In the genomic region with DNA sequence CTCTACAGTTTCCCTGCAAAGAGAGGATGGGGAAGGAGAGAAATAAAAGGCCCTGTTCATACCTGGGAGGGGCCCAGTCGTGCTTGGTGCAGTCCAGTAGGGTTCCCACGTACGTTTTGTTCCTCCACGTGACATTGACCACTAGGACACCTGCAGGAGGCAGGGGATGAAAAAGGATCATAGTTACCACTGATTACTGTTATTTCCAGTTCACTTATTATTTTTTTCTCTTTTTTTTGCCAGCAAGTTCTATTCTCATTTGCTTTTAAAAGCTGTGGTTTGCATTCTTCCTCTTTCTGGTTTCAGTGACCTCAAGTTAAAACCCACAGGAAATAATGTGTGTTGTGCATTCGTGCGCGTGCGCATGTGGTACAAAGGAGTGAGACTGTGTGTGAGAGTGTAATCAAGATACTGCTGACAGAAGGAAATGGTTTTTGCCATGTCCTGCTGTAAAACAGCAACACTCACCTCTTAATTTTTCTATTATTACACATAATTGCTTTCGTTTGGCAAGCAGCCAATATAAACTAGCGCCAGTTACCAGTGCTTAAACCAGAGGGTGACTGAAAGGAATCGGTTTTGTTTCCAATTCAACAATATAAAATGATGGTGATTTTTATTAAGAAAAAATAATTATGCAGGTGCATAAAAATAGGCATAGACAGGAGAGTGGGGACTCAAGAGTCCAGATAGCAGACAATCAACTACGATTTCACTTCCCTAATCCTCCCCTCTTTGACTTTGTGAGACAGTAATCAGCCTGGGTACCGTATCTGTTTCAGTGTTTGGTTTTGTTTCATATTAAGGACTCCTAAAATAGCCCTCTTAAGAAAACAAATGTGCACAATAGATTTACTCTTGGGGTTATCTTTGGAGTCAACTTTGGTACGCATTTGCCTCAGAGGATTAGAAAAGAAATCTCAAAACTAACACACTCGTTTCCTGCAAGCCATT, we compare ENCODE assay signal across 8 cellular contexts.
A peak's percentile ranks its signal among the peaks of the same experiment; 100 is the strongest.
DNase-seq lines count a peak whose midpoint lies in the region; ATAC-seq lines count a peak whose summit lies in the region.

No MANE protein-coding gene starts in this region.

- peak; percentile 35 for DNase-seq in NCI-H226
- DNase-seq in activated CD4-positive, alpha-beta T cell treated with anti-CD3 and anti-CD28 coated beads for 4 hours: peak; percentile 22 to 44
- DNase-seq in mesenchymal stem cell: peak; percentile 94
- DNase-seq in stimulated activated CD8-positive, alpha-beta memory T cell treated with anti-CD3 and anti-CD28 coated beads, Interleukin-7, amount 100 ng/mL, for 24 hours (ENCODE audit: low read depth): peak; percentile 40

- H3K4me3 Mint-ChIP-seq in dendritic cell treated with granulocyte-macrophage colony-stimulating factor and Interleukin-4, amounts not matched to agents 40 ng/mL and 50 ng/mL, for 4 days: peak overlapping the region; percentile 20

- no peaks in the 10 kb centered on the region for H3K36me3 ChIP-seq in ACC112 (ENCODE audit: insufficient read depth, low read length)
- H3K36me3 ChIP-seq in mesenchymal stem cell (ENCODE audit: control insufficient read depth in 1 of 2, insufficient read depth in 2 of 2, low read depth in 1 of 2, low read length in 2 of 2): peaks cover 6 to 25% of the 10 kb centered on the region in 2 experiments

- no peak overlapping the region for H2BK15ac ChIP-seq in mesenchymal stem cell (ENCODE audit: low read depth, poor library complexity, severe bottlenecking)

- no peak overlapping the region for H4K8ac ChIP-seq in mesenchymal stem cell (ENCODE audit: low read length)

- H3K4me3 ChIP-seq in ACC112 (ENCODE audit: low read depth, low read length) (peak overlapping the region; percentile 85), mesenchymal stem cell (ENCODE audit: insufficient read depth in 1 of 2, low read depth in 1 of 2, low read length in 2 of 2) (peak overlapping the region in 1 of 2 experiments; percentile 40)

- H3K27me3 Mint-ChIP-seq in dendritic cell treated with granulocyte-macrophage colony-stimulating factor and Interleukin-4, amounts not matched to agents 40 ng/mL and 50 ng/mL, for 4 days: peaks cover 69% of the 10 kb centered on the region

- ATAC-seq in GM18907 (IDR thresholded peaks at IDR 0.05; ENCODE audit: unreplicated experiment): peak; percentile 86
- ATAC-seq in HG03108 (IDR thresholded peaks at IDR 0.05; ENCODE audit: unreplicated experiment): peak; percentile 73

- H3K9me3 ChIP-seq in mesenchymal stem cell (ENCODE audit: control insufficient read depth, low read length): no peaks in the 10 kb centered on the region

- H3K23ac ChIP-seq in mesenchymal stem cell (ENCODE audit: low read length in 2 of 2): no peak overlapping the region

- H3K4me2 ChIP-seq in mesenchymal stem cell (ENCODE audit: low read length, poor library complexity, severe bottlenecking): no peak overlapping the region

- H2BK12ac ChIP-seq in mesenchymal stem cell (ENCODE audit: low read length in 2 of 2): no peak overlapping the region

- intact Hi-C loops in dendritic cell treated with granulocyte-macrophage colony-stimulating factor and Interleukin-4, amounts not matched to agents 40 ng/mL and 50 ng/mL, for 4 days (cut with micrococcal nuclease): loop anchor here (2.0 kb wide), 1 partner anchor 99 kb away; no protein-coding TSS in a partner anchor

- H2AFZ ChIP-seq in ACC112 (ENCODE audit: low read length, unreplicated experiment): peak overlapping the region; percentile 39
- H2AFZ ChIP-seq in mesenchymal stem cell (ENCODE audit: low read depth, low read length): no peak overlapping the region

- peak overlapping the region in 1 of 2 experiments; percentile 19 for H3K4ac ChIP-seq in mesenchymal stem cell (ENCODE audit: low read depth in 1 of 2, low read length in 2 of 2)

- no peak overlapping the region for H3K27ac Mint-ChIP-seq in dendritic cell treated with granulocyte-macrophage colony-stimulating factor and Interleukin-4, amounts not matched to agents 40 ng/mL and 50 ng/mL, for 4 days

- H4K91ac ChIP-seq in mesenchymal stem cell (ENCODE audit: low read length): no peak overlapping the region

- peaks cover 38% of the 10 kb centered on the region for H3K4me1 Mint-ChIP-seq in dendritic cell treated with granulocyte-macrophage colony-stimulating factor and Interleukin-4, amounts not matched to agents 40 ng/mL and 50 ng/mL, for 4 days (ENCODE audit: low read depth)

- H3K9ac ChIP-seq in mesenchymal stem cell (ENCODE audit: low read length): peak overlapping the region; percentile 81

- peak overlapping the region in 1 of 2 experiments; percentile 92 for H3K18ac ChIP-seq in mesenchymal stem cell (ENCODE audit: low read depth in 1 of 2, low read length in 2 of 2)

- peaks cover 28% of the 10 kb centered on the region for H3K4me1 ChIP-seq in ACC112 (ENCODE audit: control insufficient read depth, insufficient read depth, low read length, unreplicated experiment)
- peaks cover 35% of the 10 kb centered on the region for H3K4me1 ChIP-seq in mesenchymal stem cell (ENCODE audit: control insufficient read depth, insufficient read depth, low read depth, low read length)

- H2BK5ac ChIP-seq in mesenchymal stem cell (ENCODE audit: low read depth, low read length, poor library complexity, severe bottlenecking): no peak overlapping the region

- WGBS in mesenchymal stem cell: 28% methylated on average over 6 of the region's 15 CpGs

- H3K9me3 Mint-ChIP-seq in dendritic cell treated with granulocyte-macrophage colony-stimulating factor and Interleukin-4, amounts not matched to agents 40 ng/mL and 50 ng/mL, for 4 days: no peaks in the 10 kb centered on the region

- no peak overlapping the region for H3K14ac ChIP-seq in mesenchymal stem cell (ENCODE audit: low read length in 2 of 2)

- no peaks in the 10 kb centered on the region for H3K27me3 ChIP-seq in ACC112 (ENCODE audit: insufficient read depth, low read length)
- no peaks in the 10 kb centered on the region for H3K27me3 ChIP-seq in mesenchymal stem cell (ENCODE audit: control insufficient read depth in 1 of 2, insufficient read depth in 1 of 2, low read length in 2 of 2)

- H3K79me1 ChIP-seq in mesenchymal stem cell (replicated peaks; ENCODE audit: low read length, poor library complexity, severe bottlenecking): peaks cover 19% of the 10 kb centered on the region

- H2AK5ac ChIP-seq in mesenchymal stem cell (ENCODE audit: low read length, severe bottlenecking): peak overlapping the region; percentile 47

- H3K79me2 ChIP-seq in ACC112 (ENCODE audit: control insufficient read depth, insufficient read depth, low read length, unreplicated experiment): peaks cover 6% of the 10 kb centered on the region

- H2BK120ac ChIP-seq in mesenchymal stem cell (ENCODE audit: low read depth, low read length): no peak overlapping the region

- H3K27ac ChIP-seq in ACC112 (ENCODE audit: low read depth, low read length) (peak overlapping the region; percentile 54), mesenchymal stem cell (ENCODE audit: low read length, poor library complexity, severe bottlenecking) (peak overlapping the region; percentile 82)

- no peaks in the 10 kb centered on the region for H3K36me3 Mint-ChIP-seq in dendritic cell treated with granulocyte-macrophage colony-stimulating factor and Interleukin-4, amounts not matched to agents 40 ng/mL and 50 ng/mL, for 4 days (ENCODE audit: low read depth)

Comparison
In these comparisons a context has a peak if more than half of its experiments do, and no peak if none do; other contexts are left out.
1. DNase-seq: peak in every context shown above with its lines; median percentile 94 in mesenchymal stem cell; 40 in stimulated activated CD8-positive, alpha-beta memory T cell treated with anti-CD3 and anti-CD28 coated beads, Interleukin-7, amount 100 ng/mL, for 24 hours; 35 in NCI-H226; 33 in activated CD4-positive, alpha-beta T cell treated with anti-CD3 and anti-CD28 coated beads for 4 hours.